In the genomic region with DNA sequence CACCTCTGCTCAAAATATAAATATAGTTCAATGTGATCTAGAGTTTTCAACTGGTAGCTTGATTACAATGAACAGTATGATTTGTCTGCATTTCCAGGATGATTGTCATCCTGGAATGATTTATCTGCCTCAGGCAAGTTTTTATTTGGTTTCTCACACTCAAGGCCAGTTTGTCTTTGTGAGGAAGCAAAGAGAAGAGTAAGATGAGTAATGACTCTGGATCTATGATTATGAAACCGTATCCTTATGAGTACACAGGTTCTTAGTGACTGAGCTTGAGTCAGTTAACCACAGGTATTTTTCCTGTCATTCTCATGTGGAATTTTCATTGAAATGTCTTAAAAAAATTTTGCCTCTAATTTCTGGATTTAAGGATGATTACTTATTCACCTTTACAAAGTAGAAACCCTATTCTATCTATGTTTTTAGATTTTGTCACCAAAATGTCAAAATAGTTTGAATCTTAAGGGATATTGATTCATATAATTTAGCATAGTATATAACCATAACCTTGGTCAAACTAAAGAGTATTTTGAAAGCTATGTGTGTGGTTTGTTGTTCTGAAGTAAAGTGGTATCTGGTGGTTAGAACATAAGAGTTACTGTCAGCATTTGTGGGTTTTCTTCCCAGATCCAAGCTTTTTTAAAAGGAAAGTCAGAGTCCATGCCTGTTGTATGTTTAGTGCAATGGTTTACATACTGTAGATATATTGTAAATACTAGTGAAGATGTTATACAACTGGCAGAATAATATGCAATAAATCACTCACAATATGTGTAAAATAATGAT, we compare ENCODE assay signal across 1 cellular context.
TF ChIP-seq lines count a peak whose summit lies in the region.

No MANE protein-coding gene starts in this region.

TF ChIP-seq in WTC11, 78 proteins besides CTCF, POLR2A, EP300 and RAD21 (continued from another document):
- TF ChIP-seq NFATC4 (CRISPR knock-in tag; IDR thresholded peaks at IDR 0.05): no peak
- TF ChIP-seq, protein P1, sequence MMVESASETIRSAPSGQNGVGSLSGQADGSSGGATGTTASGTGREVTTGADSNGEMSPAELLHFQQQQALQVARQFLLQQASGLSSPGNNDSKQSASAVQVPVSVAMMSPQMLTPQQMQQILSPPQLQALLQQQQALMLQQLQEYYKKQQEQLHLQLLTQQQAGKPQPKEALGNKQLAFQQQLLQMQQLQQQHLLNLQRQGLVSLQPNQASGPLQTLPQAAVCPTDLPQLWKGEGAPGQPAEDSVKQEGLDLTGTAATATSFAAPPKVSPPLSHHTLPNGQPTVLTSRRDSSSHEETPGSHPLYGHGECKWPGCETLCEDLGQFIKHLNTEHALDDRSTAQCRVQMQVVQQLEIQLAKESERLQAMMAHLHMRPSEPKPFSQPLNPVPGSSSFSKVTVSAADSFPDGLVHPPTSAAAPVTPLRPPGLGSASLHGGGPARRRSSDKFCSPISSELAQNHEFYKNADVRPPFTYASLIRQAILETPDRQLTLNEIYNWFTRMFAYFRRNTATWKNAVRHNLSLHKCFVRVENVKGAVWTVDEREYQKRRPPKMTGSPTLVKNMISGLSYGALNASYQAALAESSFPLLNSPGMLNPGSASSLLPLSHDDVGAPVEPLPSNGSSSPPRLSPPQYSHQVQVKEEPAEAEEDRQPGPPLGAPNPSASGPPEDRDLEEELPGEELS (CRISPR knock-in tag; IDR thresholded peaks at IDR 0.05): no peak
- TF ChIP-seq, protein P2, sequence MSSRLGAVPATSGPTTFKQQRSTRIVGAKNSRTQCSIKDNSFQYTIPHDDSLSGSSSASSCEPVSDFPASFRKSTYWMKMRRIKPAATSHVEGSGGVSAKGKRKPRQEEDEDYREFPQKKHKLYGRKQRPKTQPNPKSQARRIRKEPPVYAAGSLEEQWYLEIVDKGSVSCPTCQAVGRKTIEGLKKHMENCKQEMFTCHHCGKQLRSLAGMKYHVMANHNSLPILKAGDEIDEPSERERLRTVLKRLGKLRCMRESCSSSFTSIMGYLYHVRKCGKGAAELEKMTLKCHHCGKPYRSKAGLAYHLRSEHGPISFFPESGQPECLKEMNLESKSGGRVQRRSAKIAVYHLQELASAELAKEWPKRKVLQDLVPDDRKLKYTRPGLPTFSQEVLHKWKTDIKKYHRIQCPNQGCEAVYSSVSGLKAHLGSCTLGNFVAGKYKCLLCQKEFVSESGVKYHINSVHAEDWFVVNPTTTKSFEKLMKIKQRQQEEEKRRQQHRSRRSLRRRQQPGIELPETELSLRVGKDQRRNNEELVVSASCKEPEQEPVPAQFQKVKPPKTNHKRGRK (CRISPR knock-in tag; IDR thresholded peaks at IDR 0.05; ENCODE audit: borderline replicate concordance): no peak
